Comparison of ENCODE assay signal across 15 cellular contexts in genomic region chr20:32793059-32793458, GRCh38. TPM values are rescaled to one million over a fixed set of nuclear protein-coding genes. Genes with fewer than 3 reads are reported as not detected.
DNase-seq lines count a peak whose midpoint lies in the region; ATAC-seq and TF ChIP-seq lines count a peak whose summit lies in the region.
"Had no signal": no experiment of that assay in that cellular context is flagged by ENCODE, and none has a peak within 500 bp of the region (broad histone marks: within the 10 kb centered on the region; RNA-seq: fewer than 3 reads in every experiment).

No MANE protein-coding gene starts in this region.

- intact Hi-C loops in A673 (cut with micrococcal nuclease; ENCODE audit: unreplicated experiment): loop anchor here (5.0 kb wide), 2 partner anchors 99 to 154 kb away; no protein-coding TSS in a partner anchor
- intact Hi-C loops in PC-9 (cut with micrococcal nuclease; ENCODE audit: unreplicated experiment): loop anchor here (5.0 kb wide), 1 partner anchor 499 kb away; no protein-coding TSS in a partner anchor

- POLR2A ChIA-PET in A673 (lab: Charles Lee; ENCODE audit: low non-redundant PET) (no interaction called here), PC-9 (lab: Charles Lee; ENCODE audit: unreplicated experiment) (interaction anchor here (0.6 kb wide), 1 partner anchor 27 kb away, joined by 3 read pairs; the partner anchor contains the start of gene MAPRE1)

- H3K4me3 ChIP-seq in A673 (ENCODE audit: low read depth, low read length, poor library complexity, severe bottlenecking) (no peak overlapping the region), BLaER1 (peak overlapping the region; percentile 45), PC-9 (no peak overlapping the region), endodermal cell (ENCODE audit: low read length) (no peak overlapping the region)
- H3K4me3 ChIP-seq: GM23248, pancreas, tibial artery had no signal

- no peak for DNase-seq in A673 (ENCODE audit: low spot score)
- DNase-seq in PC-9: no peak
- no peak for DNase-seq in endodermal cell
- DNase-seq in NCI-H524 (lab: John Stamatoyannopoulos, UW): no peak
- no peak for DNase-seq in NCI-H146 treated with DMSO at 0.1 percent for 48 hours (lab: John Stamatoyannopoulos, UW; ENCODE audit: unreplicated experiment)
- DNase-seq: GM23248, left colon, NCI-H146, NCI-H2227 treated with DMSO at 0.1 percent for 48 hours, pancreas, tibial artery had no signal

- no peaks in the 10 kb centered on the region for H3F3A ChIP-seq in PC-9 (ENCODE audit: insufficient read depth, low read depth)

- peaks cover 98% of the 10 kb centered on the region for H3K36me3 Mint-ChIP-seq in endodermal cell (ENCODE audit: low read depth)

- CTCF ChIA-PET in A673 (lab: Charles Lee) (no interaction called here), PC-9 (lab: Charles Lee) (interaction anchor here (0.6 kb wide), 2 partner anchors 15 to 153 kb away, joined by 3 to 4 read pairs; no protein-coding TSS in a partner anchor)

- no peaks in the 10 kb centered on the region for H3K36me3 ChIP-seq in A673 (ENCODE audit: insufficient read depth, low read length, poor library complexity, severe bottlenecking)
- H3K36me3 ChIP-seq in BLaER1: no peaks in the 10 kb centered on the region
- H3K36me3 ChIP-seq in PC-9 (ENCODE audit: low read depth): no peaks in the 10 kb centered on the region
- peaks cover 98% of the 10 kb centered on the region for H3K36me3 ChIP-seq in endodermal cell (ENCODE audit: control insufficient read depth, insufficient read depth, low read length)

- 79 to 93% methylated on average over 3 to 7 of the region's 7 CpGs for WGBS in endodermal cell (ENCODE audit: insufficient coverage in 1 of 2, insufficient read length in 1 of 2), 2 experiments

- H3K79me2 ChIP-seq in PC-9 (ENCODE audit: low read depth): no peaks in the 10 kb centered on the region

- peaks cover 2% of the 10 kb centered on the region for H3K4me1 Mint-ChIP-seq in endodermal cell

- no peaks in the 10 kb centered on the region for H3K9me3 Mint-ChIP-seq in endodermal cell
- H3K9me3 Mint-ChIP-seq: activated B cell treated with CpG ODN at 0.5 μM for 24 hours had no signal

- no peak for ATAC-seq in GM18867 (IDR thresholded peaks at IDR 0.05; ENCODE audit: unreplicated experiment)
- ATAC-seq: left colon had no signal

- H3K27me3 ChIP-seq in A673 (replicated peaks; ENCODE audit: insufficient read depth, low read depth, low read length, poor library complexity) (no peaks in the 10 kb centered on the region), BLaER1 (no peaks in the 10 kb centered on the region), PC-9 (ENCODE audit: insufficient read depth, low read depth) (no peaks in the 10 kb centered on the region), endodermal cell (ENCODE audit: control insufficient read depth, insufficient read depth, low read length, poor library complexity, severe bottlenecking) (no peaks in the 10 kb centered on the region)
- H3K27me3 ChIP-seq: pancreas, tibial artery had no signal

- BruUV-seq in A673 (replicated peaks; lab: Mats Ljungman, UMichigan): no TSS peak
- no TSS peak for BruUV-seq in PC-9 (replicated peaks; lab: Mats Ljungman, UMichigan)

- no peaks in the 10 kb centered on the region for H3K9me2 ChIP-seq in PC-9 (ENCODE audit: insufficient read depth)

- H4K20me1 ChIP-seq in BLaER1: no peaks in the 10 kb centered on the region
- H4K20me1 ChIP-seq in PC-9 (ENCODE audit: insufficient read depth): no peaks in the 10 kb centered on the region

- TF ChIP-seq CTCF in A673 (conservative IDR thresholded peaks at IDR 0.05; ENCODE audit: low read depth, low read length): 0 out of 2 replicates have a peak, but pooled peaks have one; percentile 7
- TF ChIP-seq CTCF in PC-9 (conservative IDR thresholded peaks at IDR 0.05): 0 out of 2 replicates have a peak, but pooled peaks have one; percentile 23
- peak; percentile 53 for TF ChIP-seq CTCF in endodermal cell (conservative IDR thresholded peaks at IDR 0.05)

- H3K4me3 Mint-ChIP-seq in endodermal cell: no peak overlapping the region
- H3K4me3 Mint-ChIP-seq: activated B cell treated with CpG ODN at 0.5 μM for 24 hours had no signal

- no peak overlapping the region for H2AFZ ChIP-seq in PC-9
- H2AFZ ChIP-seq: GM23248 had no signal

- H3K9ac ChIP-seq in BLaER1 (no peak overlapping the region), endodermal cell (ENCODE audit: extremely low read depth, low read length, poor library complexity, severe bottlenecking) (no peak overlapping the region)
- H3K9ac ChIP-seq: GM23248 had no signal

- H3K4me1 ChIP-seq in A673 (ENCODE audit: insufficient read depth, low read length, poor library complexity, severe bottlenecking) (peaks cover 16% of the 10 kb centered on the region), BLaER1 (peaks cover 100% of the 10 kb centered on the region), PC-9 (replicated peaks; ENCODE audit: insufficient read depth) (no peaks in the 10 kb centered on the region), endodermal cell (ENCODE audit: control insufficient read depth, insufficient read depth, low read length) (no peaks in the 10 kb centered on the region)
- H3K4me1 ChIP-seq: pancreas, tibial artery had no signal

- H3K9me3 ChIP-seq in A673 (ENCODE audit: low read depth, low read length, poor library complexity, severe bottlenecking) (no peaks in the 10 kb centered on the region), BLaER1 (no peaks in the 10 kb centered on the region), PC-9 (ENCODE audit: insufficient read depth, low read depth) (no peaks in the 10 kb centered on the region), endodermal cell (ENCODE audit: control insufficient read depth, low read length) (no peaks in the 10 kb centered on the region)
- H3K9me3 ChIP-seq: pancreas, tibial artery had no signal

- H3K27ac Mint-ChIP-seq in endodermal cell: peak overlapping the region; percentile 68
- H3K27ac Mint-ChIP-seq: activated B cell treated with CpG ODN at 0.5 μM for 24 hours had no signal

- no peak overlapping the region for H3K27ac ChIP-seq in A673 (ENCODE audit: low read depth, low read length, poor library complexity, severe bottlenecking)
- H3K27ac ChIP-seq in BLaER1: peak overlapping the region; percentile 66
- H3K27ac ChIP-seq in PC-9: no peak overlapping the region
- no peak overlapping the region for H3K27ac ChIP-seq in endodermal cell (ENCODE audit: low read depth, low read length)
- H3K27ac ChIP-seq: GM23248, pancreas, RWPE1, tibial artery had no signal

- H3K4me2 ChIP-seq in BLaER1 (peak overlapping the region; percentile 94), PC-9 (no peak overlapping the region)

- H3K27me3 Mint-ChIP-seq in endodermal cell (ENCODE audit: insufficient read depth): no peaks in the 10 kb centered on the region
- H3K27me3 Mint-ChIP-seq: activated B cell treated with CpG ODN at 0.5 μM for 24 hours had no signal

RNA-seq across cellular contexts. Expression of gene MAPRE1, which starts 26.7 kb away (rescaled TPM):
- total RNA-seq in A673 (2021) (183 and 201 TPM in 2 replicates), PC-9 (2021) (113 and 154 TPM in 2 replicates), endodermal cell (100 to 1,000 TPM; 180 to 265 TPM)
- polyA plus RNA-seq in endodermal cell (2013, experiment 1 of 2): 153 TPM
- 143 TPM for polyA plus RNA-seq in endodermal cell (2013, experiment 2 of 2)

RNA-seq across cellular contexts. Expression of gene DNMT3B, which starts 30.9 kb away (rescaled TPM):
- total RNA-seq in A673 (2021) (3.8 and 5.7 TPM in 2 replicates), PC-9 (2021) (5.7 and 8.0 TPM in 2 replicates), endodermal cell (100 to 1,000 TPM in 1 of 2 donors, 10 to 100 TPM in 1; 82.1 to 283 TPM)
- 68.5 TPM for polyA plus RNA-seq in endodermal cell (2013, experiment 1 of 2)
- polyA plus RNA-seq in endodermal cell (2013, experiment 2 of 2): 50.5 TPM

RNA-seq across cellular contexts. Expression of gene COMMD7, which starts 49.8 kb away (rescaled TPM):
- total RNA-seq in A673 (2021) (20.0 and 23.5 TPM in 2 replicates), PC-9 (2021) (42.3 and 43.0 TPM in 2 replicates), endodermal cell (10 to 100 TPM; 21.2 to 49.2 TPM)
- 43.4 TPM for polyA plus RNA-seq in endodermal cell (2013, experiment 1 of 2)
- 41.9 TPM for polyA plus RNA-seq in endodermal cell (2013, experiment 2 of 2)
